Comparison of ENCODE assay signal across 9 cellular contexts in the genomic region with DNA sequence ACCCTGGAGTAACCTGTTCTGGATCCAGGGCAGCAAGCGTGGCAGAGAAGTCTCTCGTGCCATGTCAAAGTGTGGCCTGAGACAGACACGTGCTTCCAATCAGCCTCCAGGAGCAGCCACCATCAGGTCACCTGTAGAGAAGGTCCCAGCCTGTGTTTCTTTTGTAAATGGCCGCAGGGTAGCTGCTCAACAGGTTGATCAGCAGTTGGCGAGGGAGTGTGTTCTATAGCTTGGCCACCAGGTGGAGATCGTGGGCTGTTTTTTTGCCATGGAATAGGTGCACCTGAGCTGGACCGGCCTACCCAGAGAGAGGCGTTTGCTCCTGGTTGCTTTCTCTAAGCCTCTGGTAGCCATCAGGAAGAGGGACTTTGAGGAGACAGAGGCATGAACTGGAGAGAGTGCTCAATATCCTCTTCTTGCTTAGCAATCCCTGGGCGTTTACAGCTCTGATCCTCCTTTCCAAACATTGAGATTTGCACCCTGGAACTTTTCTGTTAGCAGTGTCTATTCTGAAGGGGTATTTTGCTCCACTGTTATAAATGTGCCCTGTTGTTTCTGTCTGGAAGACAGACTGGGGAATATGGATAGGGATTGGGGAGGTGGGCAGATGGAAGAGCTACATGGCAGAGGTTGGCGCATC. TPM values are rescaled to one million over a fixed set of nuclear protein-coding genes. Genes with fewer than 3 reads are reported as not detected.
A peak's percentile ranks its signal among the peaks of the same experiment; 100 is the strongest.
DNase-seq lines count a peak whose midpoint lies in the region; ATAC-seq, FAIRE-seq and TF ChIP-seq lines count a peak whose summit lies in the region.
"Had no signal": no experiment of that assay in that cellular context is flagged by ENCODE, and none has a peak within 500 bp of the region (broad histone marks: within the 10 kb centered on the region; RNA-seq: fewer than 3 reads in every experiment).

No MANE protein-coding gene starts in this region.

- H3K4me3 ChIP-seq in psoas muscle = no peak overlapping the region

- DNase-seq in ELR (ENCODE audit: low read depth) = peak; percentile 56
- DNase-seq in LHCN-M2 (ENCODE audit: low read depth) = peak; percentile 18
- peak; percentile 64 for DNase-seq in RPMI8226
- DNase-seq in activated T-helper 2 cell treated with anti-CD3 and anti-CD28 coated beads, Interferon-gamma antibody, Interleukin-2, Interleukin-4, amounts not matched to agents 10 μg/mL and 5 μg/mL and 100 μg/mL, durations not matched to agents 14 hours and 24 hours and 36 hours (ENCODE audit: low spot score) = peak; percentile 45
- DNase-seq in glomerular endothelial cell (ENCODE audit: extremely low read depth, low read depth, low spot score) = peak; percentile 4
- DNase-seq in psoas muscle = no peak
- DNase-seq in frontal cortex (ENCODE audit: low spot score in 2 of 2) = no peak

- no peaks in the 10 kb centered on the region for H3K36me3 ChIP-seq in psoas muscle (ENCODE audit: insufficient read depth in 1 of 2, low read depth in 1 of 2)

- H3K27me3 ChIP-seq in psoas muscle (ENCODE audit: insufficient read depth in 3 of 3, low read length in 2 of 3) = peaks cover 0 to 17% (median 3%) of the 10 kb centered on the region in 3 donors

- no peak overlapping the region for H3K27ac Mint-ChIP-seq in activated T-helper 2 cell treated with anti-CD3 and anti-CD28 coated beads, Interferon-gamma antibody, Interleukin-2, Interleukin-4, amounts not matched to agents 10 μg/mL and 5 μg/mL and 100 μg/mL, durations not matched to agents 14 hours and 24 hours and 36 hours

- H3K4me3 Mint-ChIP-seq in activated T-helper 2 cell treated with anti-CD3 and anti-CD28 coated beads, Interferon-gamma antibody, Interleukin-2, Interleukin-4, amounts not matched to agents 10 μg/mL and 5 μg/mL and 100 μg/mL, durations not matched to agents 14 hours and 24 hours and 36 hours (ENCODE audit: low read depth) = no peak overlapping the region

- no peaks in the 10 kb centered on the region for H3K27me3 Mint-ChIP-seq in activated T-helper 2 cell treated with anti-CD3 and anti-CD28 coated beads, Interferon-gamma antibody, Interleukin-2, Interleukin-4, amounts not matched to agents 10 μg/mL and 5 μg/mL and 100 μg/mL, durations not matched to agents 14 hours and 24 hours and 36 hours (ENCODE audit: low read depth)

- H3K4me1 Mint-ChIP-seq in activated T-helper 2 cell treated with anti-CD3 and anti-CD28 coated beads, Interferon-gamma antibody, Interleukin-2, Interleukin-4, amounts not matched to agents 10 μg/mL and 5 μg/mL and 100 μg/mL, durations not matched to agents 14 hours and 24 hours and 36 hours (ENCODE audit: low read depth) = peaks cover 9% of the 10 kb centered on the region

- ATAC-seq in GM21825 (IDR thresholded peaks at IDR 0.05; ENCODE audit: unreplicated experiment) (peak; percentile 80), psoas muscle (peak; percentile 90 to 96 (median 93))

- intact Hi-C loops in activated T-helper 2 cell treated with anti-CD3 and anti-CD28 coated beads, Interferon-gamma antibody, Interleukin-2, Interleukin-4, amounts not matched to agents 10 μg/mL and 5 μg/mL and 100 μg/mL, durations not matched to agents 14 hours and 24 hours and 36 hours (cut with micrococcal nuclease) = loop anchor here (2.0 kb wide), 1 partner anchor 293 kb away; no protein-coding TSS in a partner anchor
- intact Hi-C loops in psoas muscle (cut with DNase I) = loop anchor here (5.0 kb wide), 5 partner anchors 131 to 591 kb away; no protein-coding TSS in a partner anchor

- H3K36me3 Mint-ChIP-seq in activated T-helper 2 cell treated with anti-CD3 and anti-CD28 coated beads, Interferon-gamma antibody, Interleukin-2, Interleukin-4, amounts not matched to agents 10 μg/mL and 5 μg/mL and 100 μg/mL, durations not matched to agents 14 hours and 24 hours and 36 hours (ENCODE audit: low read depth) = no peaks in the 10 kb centered on the region

- H3K4me1 ChIP-seq in psoas muscle = no peaks in the 10 kb centered on the region

- WGBS in psoas muscle, 3 donors = 15 to 19% (median 17%) methylated on average over 10 of the region's 10 CpGs

- no peaks in the 10 kb centered on the region for H3K9me3 ChIP-seq in psoas muscle

- no peak overlapping the region for H3K27ac ChIP-seq in psoas muscle
- H3K27ac ChIP-seq: epithelial cell of prostate had no signal

- TF ChIP-seq CTCF in psoas muscle (IDR thresholded peaks at IDR 0.05) = peak; percentile 74

- FAIRE-seq in frontal cortex (lab: Jason Lieb, UNC) = no peak

- H3K9me3 Mint-ChIP-seq in activated T-helper 2 cell treated with anti-CD3 and anti-CD28 coated beads, Interferon-gamma antibody, Interleukin-2, Interleukin-4, amounts not matched to agents 10 μg/mL and 5 μg/mL and 100 μg/mL, durations not matched to agents 14 hours and 24 hours and 36 hours = no peaks in the 10 kb centered on the region

RNA-seq across cellular contexts. Expression of a gene that starts 34.2 kb away (rescaled TPM):
- total RNA-seq in LHCN-M2 (2014; rRNA removed) (2.9 and 4.5 TPM in 2 replicates), glomerular endothelial cell (not detected in 2 replicates), psoas muscle (1 to 10 TPM; 1.1 to 9.5 (median 4.8) TPM), frontal cortex (not detected)
- polyA plus RNA-seq in LHCN-M2 (2012) = 5.1 TPM
- total RNA-seq in activated T-helper 2 cell treated with anti-CD3 and anti-CD28 coated beads, Interferon-gamma antibody, Interleukin-2, Interleukin-4, amounts not matched to agents 10 μg/mL and 5 μg/mL and 100 μg/mL, durations not matched to agents 14 hours and 24 hours and 36 hours = not detected in 2 replicates
- polyA plus RNA-seq in psoas muscle = under 1 TPM; 0.70 to 0.89 (median 0.71) TPM

Comparison
In these comparisons a context has a peak if more than half of its experiments do, and no peak if none do; other contexts are left out.
1. DNase-seq: peak in ELR (single experiment), LHCN-M2 (single experiment), RPMI8226 (single experiment), activated T-helper 2 cell treated with anti-CD3 and anti-CD28 coated beads, Interferon-gamma antibody, Interleukin-2, Interleukin-4, amounts not matched to agents 10 μg/mL and 5 μg/mL and 100 μg/mL, durations not matched to agents 14 hours and 24 hours and 36 hours (single experiment) and glomerular endothelial cell (single experiment); none in psoas muscle (0 of 2) and frontal cortex (0 of 2).